Comparison of ENCODE assay signal across 30 cellular contexts in genomic region chr17:13046361-13046760, GRCh38.
"Had no signal": no experiment of that assay in that cellular context is flagged by ENCODE, and none has a peak within 500 bp of the region (broad histone marks: within the 10 kb centered on the region; RNA-seq: fewer than 3 reads in every experiment).

No MANE protein-coding gene starts in this region.

- H3K9ac ChIP-seq: SK-N-SH had no signal

- H3K9me2 ChIP-seq: SK-N-SH had no signal

- H3K4me3 Mint-ChIP-seq: activated CD4-positive, alpha-beta memory T cell treated with anti-CD3 and anti-CD28 coated beads for 36 hours; activated naive CD8-positive, alpha-beta T cell treated with anti-CD3 and anti-CD28 coated beads for 36 hours; activated T-cell treated with anti-CD3 and anti-CD28 coated beads, Interleukin-2, amount 50 U/mL, for 72 hours; activated T-helper 17 cell treated with anti-CD3 and anti-CD28 coated beads, Interleukin-2, amount 50 U/mL, for 72 hours; T-helper 1 cell treated with Interleukin-12 subunit alpha and Interleukin-12 subunit beta and Interleukin-4 antibody, amounts not matched to agents 30 μg/mL and 1 μg/mL, for 36 hours; T-helper 2 cell treated with Interferon-gamma antibody and Interleukin-4, amounts not matched to agents 5 μg/mL and 100 μg/mL, for 36 hours; WTC11 had no signal

- H3K9me3 Mint-ChIP-seq: activated CD4-positive, alpha-beta memory T cell treated with anti-CD3 and anti-CD28 coated beads for 36 hours; activated naive CD8-positive, alpha-beta T cell treated with anti-CD3 and anti-CD28 coated beads for 36 hours; activated T-helper 17 cell treated with anti-CD3 and anti-CD28 coated beads, Interleukin-2, amount 50 U/mL, for 72 hours; T-helper 2 cell treated with Interferon-gamma antibody and Interleukin-4, amounts not matched to agents 5 μg/mL and 100 μg/mL, for 36 hours had no signal

- H3K27ac Mint-ChIP-seq: activated CD4-positive, alpha-beta memory T cell treated with anti-CD3 and anti-CD28 coated beads for 36 hours; activated naive CD8-positive, alpha-beta T cell treated with anti-CD3 and anti-CD28 coated beads for 36 hours; activated T-cell treated with anti-CD3 and anti-CD28 coated beads, Interleukin-2, amount 50 U/mL, for 72 hours; activated T-helper 17 cell treated with anti-CD3 and anti-CD28 coated beads, Interleukin-2, amount 50 U/mL, for 72 hours; T-helper 1 cell treated with Interleukin-12 subunit alpha and Interleukin-12 subunit beta and Interleukin-4 antibody, amounts not matched to agents 30 μg/mL and 1 μg/mL, for 36 hours; T-helper 2 cell treated with Interferon-gamma antibody and Interleukin-4, amounts not matched to agents 5 μg/mL and 100 μg/mL, for 36 hours; WTC11 had no signal

- H3K9me3 ChIP-seq: SJSA1, SK-N-SH had no signal

- H3K27me3 ChIP-seq: brain microvascular endothelial cell, SJSA1 had no signal

- H3K4me3 ChIP-seq: SJSA1 had no signal

- H3K4me1 Mint-ChIP-seq: activated naive CD8-positive, alpha-beta T cell treated with anti-CD3 and anti-CD28 coated beads for 36 hours; activated T-helper 17 cell treated with anti-CD3 and anti-CD28 coated beads, Interleukin-2, amount 50 U/mL, for 72 hours; WTC11 had no signal

- H3K27ac ChIP-seq: brain microvascular endothelial cell, SJSA1 had no signal

- DNase-seq: activated CD4-positive, alpha-beta memory T cell treated with anti-CD3 and anti-CD28 coated beads for 36 hours; activated CD4-positive, alpha-beta T cell treated with anti-CD3 and anti-CD28 coated beads for 4 hours; activated CD4-positive, alpha-beta T cell treated with anti-CD3 and anti-CD28 coated beads, Interleukin-2, amount 50 U/mL, for 1 hour; activated effector memory CD4-positive, alpha-beta T cell treated with anti-CD3 and anti-CD28 coated beads, Interleukin-2, amount 50 U/mL, for 16 hours; activated naive CD4-positive, alpha-beta T cell; activated naive CD4-positive, alpha-beta T cell treated with anti-CD3 and anti-CD28 coated beads, Interleukin-2, amount 50 U/mL, for 16 hours; activated naive CD8-positive, alpha-beta T cell treated with anti-CD3 and anti-CD28 coated beads for 36 hours; activated T-cell treated with anti-CD3 and anti-CD28 coated beads, Interleukin-2, amount 50 U/mL, for 1 hour; activated T-cell treated with anti-CD3 and anti-CD28 coated beads, Interleukin-2, amount 50 U/mL, for 72 hours; amniotic stem cell; aorta; brain microvascular endothelial cell; central memory CD4-positive, alpha-beta T cell; NCI-H1105; NCI-H1417 treated with DMSO at 0.1 percent for 48 hours; NCI-H1694; NCI-H1930; NCI-H2081 treated with DMSO at 0.1 percent for 48 hours; NCI-H226; NCI-H446 treated with DMSO at 0.1 percent for 48 hours; NCI-H524; SHP77 treated with DMSO at 0.1 percent for 48 hours; SK-N-SH had no signal

- ATAC-seq: activated CD4-positive, CD25-positive, alpha-beta regulatory T cell treated with anti-CD3 and anti-CD28 coated beads, Interleukin-2, amount 50 U/mL, for 24 hours; activated T-cell treated with anti-CD3 and anti-CD28 coated beads, Interleukin-2, amount 50 U/mL, for 72 hours; activated T-helper 17 cell treated with anti-CD3 and anti-CD28 coated beads, Interleukin-2, amount 50 U/mL, for 72 hours; Panc1; WTC11 had no signal

- H3K36me3 ChIP-seq: brain microvascular endothelial cell, SJSA1 had no signal

- H3K36me3 Mint-ChIP-seq: activated CD4-positive, alpha-beta memory T cell treated with anti-CD3 and anti-CD28 coated beads for 36 hours; activated naive CD8-positive, alpha-beta T cell treated with anti-CD3 and anti-CD28 coated beads for 36 hours; WTC11 had no signal

- H3K4me2 ChIP-seq: SK-N-SH had no signal
